Comparison of ENCODE assay signal across 37 cellular contexts in the genomic region with DNA sequence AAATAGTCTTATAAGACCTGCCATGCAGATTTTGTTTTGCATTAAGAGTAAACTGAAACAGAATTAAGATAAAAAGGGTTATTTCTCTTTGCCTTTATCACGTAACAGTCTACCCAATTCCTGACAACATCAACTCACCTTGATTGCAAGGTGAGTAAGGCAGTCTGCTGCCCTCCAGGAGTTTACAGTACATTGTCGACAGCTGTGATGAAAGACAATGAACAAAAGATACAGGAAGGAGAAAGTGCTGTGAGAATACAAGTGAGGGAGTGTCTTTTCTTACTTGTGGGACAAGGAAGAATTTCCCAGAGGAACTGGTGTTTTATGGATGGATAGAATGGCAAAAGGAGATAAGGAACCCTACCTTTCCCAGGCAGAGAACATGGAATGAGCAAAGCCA.
"Had no signal": no experiment of that assay in that cellular context is flagged by ENCODE, and none has a peak within 500 bp of the region (broad histone marks: within the 10 kb centered on the region; RNA-seq: fewer than 3 reads in every experiment).

No MANE protein-coding gene starts in this region.

- H3K4me3 ChIP-seq: adrenal gland, body of pancreas, cardiac muscle cell, colonic mucosa had no signal

- FAIRE-seq: endometrium, endothelial cell of umbilical vein, frontal cortex had no signal

- H3K9me3 ChIP-seq: adrenal gland, body of pancreas, colonic mucosa had no signal

- H3K4me1 ChIP-seq: body of pancreas, colonic mucosa had no signal

- H3K36me3 ChIP-seq: adrenal gland, cardiac muscle cell, colonic mucosa, WERI-Rb-1 had no signal

- DNase-seq: activated CD4-positive, alpha-beta memory T cell treated with anti-CD3 and anti-CD28 coated beads for 36 hours; activated CD4-positive, alpha-beta T cell treated with anti-CD3 and anti-CD28 coated beads for 36 hours; activated CD4-positive, alpha-beta T cell treated with anti-CD3 and anti-CD28 coated beads, Interleukin-2, amount 10 ng/mL, durations not matched to agents 24 days and 14 days; activated CD4-positive, CD25-positive, alpha-beta regulatory T cell; activated CD4-positive, CD25-positive, alpha-beta regulatory T cell treated with anti-CD3 and anti-CD28 coated beads, Interleukin-2, amount 50 U/mL, for 72 hours; activated CD8-positive, alpha-beta memory T cell treated with anti-CD3 and anti-CD28 coated beads, Interleukin-2, amount 10 ng/mL, durations not matched to agents 7 days and 5 days; activated CD8-positive, alpha-beta memory T cell treated with anti-CD3 and anti-CD28 coated beads, Interleukin-2, amount 50 U/mL, for 4 hours; activated CD8-positive, alpha-beta T cell treated with anti-CD3 and anti-CD28 coated beads, Interleukin-2, amount 10 ng/mL, durations not matched to agents 7 days and 5 days; activated effector memory CD4-positive, alpha-beta T cell treated with anti-CD3 and anti-CD28 coated beads, Interleukin-2, amount 50 U/mL, for 16 hours; activated naive CD4-positive, alpha-beta T cell treated with anti-CD3 and anti-CD28 coated beads for 36 hours; activated naive CD8-positive, alpha-beta T cell treated with anti-CD3 and anti-CD28 coated beads for 36 hours; activated naive CD8-positive, alpha-beta T cell treated with anti-CD3 and anti-CD28 coated beads, Interleukin-2, amount 50 U/mL, for 24 hours; activated T-cell treated with anti-CD3 and anti-CD28 coated beads, Interleukin-2, amount 50 U/mL, for 1 hour; activated T-cell treated with anti-CD3 and anti-CD28 coated beads, Interleukin-2, amount 50 U/mL, for 48 hours; adrenal gland; amygdala; aorta; body of pancreas; central memory CD4-positive, alpha-beta T cell; cerebellar nuclear complex; colonic mucosa; effector CD8-positive, alpha-beta T cell; foreskin fibroblast; head of caudate nucleus; T-helper 1 cell; T-helper 17 cell; T1000; WERI-Rb-1 had no signal

- H3K27me3 ChIP-seq: adrenal gland, body of pancreas, cardiac muscle cell, colonic mucosa had no signal

- H3K27ac Mint-ChIP-seq: activated CD4-positive, alpha-beta memory T cell treated with anti-CD3 and anti-CD28 coated beads for 36 hours; activated CD4-positive, alpha-beta T cell treated with anti-CD3 and anti-CD28 coated beads for 36 hours; activated CD4-positive, alpha-beta T cell treated with anti-CD3 and anti-CD28 coated beads, Interleukin-2, amount 10 ng/mL, durations not matched to agents 24 days and 14 days; activated CD8-positive, alpha-beta memory T cell treated with anti-CD3 and anti-CD28 coated beads, Interleukin-2, amount 10 ng/mL, durations not matched to agents 7 days and 5 days; activated CD8-positive, alpha-beta T cell treated with anti-CD3 and anti-CD28 coated beads, Interleukin-2, amount 10 ng/mL, durations not matched to agents 7 days and 5 days; activated naive CD4-positive, alpha-beta T cell treated with anti-CD3 and anti-CD28 coated beads for 36 hours; activated naive CD4-positive, alpha-beta T cell treated with anti-CD3 and anti-CD28 coated beads, Interleukin-2, amount 50 U/mL, for 24 hours; activated naive CD8-positive, alpha-beta T cell treated with anti-CD3 and anti-CD28 coated beads for 36 hours; activated naive CD8-positive, alpha-beta T cell treated with anti-CD3 and anti-CD28 coated beads, Interleukin-2, amount 50 U/mL, for 24 hours; activated T-helper 1 cell treated with anti-CD3 and anti-CD28 coated beads, Interleukin-12 subunit alpha, Interleukin-12 subunit beta, Interleukin-2, Interleukin-4 antibody, amounts not matched to agents 30 ng/mL and 10 ng/mL and 1 ng/mL, durations not matched to agents 14 hours and 24 hours and 36 hours; activated T-helper 2 cell treated with anti-CD3 and anti-CD28 coated beads, Interferon-gamma antibody, Interleukin-2, Interleukin-4, amounts not matched to agents 10 μg/mL and 5 μg/mL and 100 μg/mL, durations not matched to agents 14 hours and 24 hours and 36 hours; T-helper 17 cell; T-helper 2 cell treated with Interferon-gamma antibody and Interleukin-4, amounts not matched to agents 5 μg/mL and 100 μg/mL, for 36 hours had no signal

- ATAC-seq: activated CD4-positive, alpha-beta T cell treated with anti-CD3 and anti-CD28 coated beads for 36 hours; activated CD8-positive, alpha-beta memory T cell treated with anti-CD3 and anti-CD28 coated beads, Interleukin-2, amount 10 ng/mL, durations not matched to agents 7 days and 5 days; activated CD8-positive, alpha-beta T cell treated with anti-CD3 and anti-CD28 coated beads, Interleukin-2, amount 10 ng/mL, durations not matched to agents 7 days and 5 days; activated naive CD8-positive, alpha-beta T cell treated with anti-CD3 and anti-CD28 coated beads, Interleukin-2, amount 50 U/mL, for 24 hours; body of pancreas; esophagus mucosa; T-helper 17 cell had no signal

- H3K4me3 Mint-ChIP-seq: activated CD4-positive, alpha-beta memory T cell treated with anti-CD3 and anti-CD28 coated beads for 36 hours; activated CD4-positive, alpha-beta T cell treated with anti-CD3 and anti-CD28 coated beads for 36 hours; activated CD4-positive, alpha-beta T cell treated with anti-CD3 and anti-CD28 coated beads, Interleukin-2, amount 10 ng/mL, durations not matched to agents 24 days and 14 days; activated CD8-positive, alpha-beta memory T cell treated with anti-CD3 and anti-CD28 coated beads, Interleukin-2, amount 10 ng/mL, durations not matched to agents 7 days and 5 days; activated CD8-positive, alpha-beta T cell treated with anti-CD3 and anti-CD28 coated beads, Interleukin-2, amount 10 ng/mL, durations not matched to agents 7 days and 5 days; activated naive CD4-positive, alpha-beta T cell treated with anti-CD3 and anti-CD28 coated beads for 36 hours; activated naive CD4-positive, alpha-beta T cell treated with anti-CD3 and anti-CD28 coated beads, Interleukin-2, amount 50 U/mL, for 24 hours; activated naive CD8-positive, alpha-beta T cell treated with anti-CD3 and anti-CD28 coated beads for 36 hours; activated naive CD8-positive, alpha-beta T cell treated with anti-CD3 and anti-CD28 coated beads, Interleukin-2, amount 50 U/mL, for 24 hours; activated T-helper 1 cell treated with anti-CD3 and anti-CD28 coated beads, Interleukin-12 subunit alpha, Interleukin-12 subunit beta, Interleukin-2, Interleukin-4 antibody, amounts not matched to agents 30 ng/mL and 10 ng/mL and 1 ng/mL, durations not matched to agents 14 hours and 24 hours and 36 hours; T-helper 17 cell; T-helper 2 cell treated with Interferon-gamma antibody and Interleukin-4, amounts not matched to agents 5 μg/mL and 100 μg/mL, for 36 hours had no signal

- H3K27ac ChIP-seq: adrenal gland, body of pancreas, cardiac muscle cell, colonic mucosa, WERI-Rb-1 had no signal

- H3K36me3 Mint-ChIP-seq: activated CD4-positive, alpha-beta memory T cell treated with anti-CD3 and anti-CD28 coated beads for 36 hours; activated CD8-positive, alpha-beta memory T cell treated with anti-CD3 and anti-CD28 coated beads, Interleukin-2, amount 10 ng/mL, durations not matched to agents 7 days and 5 days; activated naive CD4-positive, alpha-beta T cell treated with anti-CD3 and anti-CD28 coated beads, Interleukin-2, amount 50 U/mL, for 24 hours; activated naive CD8-positive, alpha-beta T cell treated with anti-CD3 and anti-CD28 coated beads for 36 hours had no signal

- H3K9me3 Mint-ChIP-seq: activated CD4-positive, alpha-beta memory T cell treated with anti-CD3 and anti-CD28 coated beads for 36 hours; activated CD4-positive, alpha-beta T cell treated with anti-CD3 and anti-CD28 coated beads, Interleukin-2, amount 10 ng/mL, durations not matched to agents 24 days and 14 days; activated naive CD4-positive, alpha-beta T cell treated with anti-CD3 and anti-CD28 coated beads for 36 hours; activated naive CD4-positive, alpha-beta T cell treated with anti-CD3 and anti-CD28 coated beads, Interleukin-2, amount 50 U/mL, for 24 hours; activated naive CD8-positive, alpha-beta T cell treated with anti-CD3 and anti-CD28 coated beads for 36 hours; activated naive CD8-positive, alpha-beta T cell treated with anti-CD3 and anti-CD28 coated beads, Interleukin-2, amount 50 U/mL, for 24 hours; activated T-helper 1 cell treated with anti-CD3 and anti-CD28 coated beads, Interleukin-12 subunit alpha, Interleukin-12 subunit beta, Interleukin-2, Interleukin-4 antibody, amounts not matched to agents 30 ng/mL and 10 ng/mL and 1 ng/mL, durations not matched to agents 14 hours and 24 hours and 36 hours; activated T-helper 2 cell treated with anti-CD3 and anti-CD28 coated beads, Interferon-gamma antibody, Interleukin-2, Interleukin-4, amounts not matched to agents 10 μg/mL and 5 μg/mL and 100 μg/mL, durations not matched to agents 14 hours and 24 hours and 36 hours; T-helper 2 cell treated with Interferon-gamma antibody and Interleukin-4, amounts not matched to agents 5 μg/mL and 100 μg/mL, for 36 hours had no signal

- H3K4me1 Mint-ChIP-seq: activated CD4-positive, alpha-beta T cell treated with anti-CD3 and anti-CD28 coated beads for 36 hours; activated CD4-positive, alpha-beta T cell treated with anti-CD3 and anti-CD28 coated beads, Interleukin-2, amount 10 ng/mL, durations not matched to agents 24 days and 14 days; activated CD8-positive, alpha-beta memory T cell treated with anti-CD3 and anti-CD28 coated beads, Interleukin-2, amount 10 ng/mL, durations not matched to agents 7 days and 5 days; activated naive CD4-positive, alpha-beta T cell treated with anti-CD3 and anti-CD28 coated beads, Interleukin-2, amount 50 U/mL, for 24 hours; activated naive CD8-positive, alpha-beta T cell treated with anti-CD3 and anti-CD28 coated beads for 36 hours; activated naive CD8-positive, alpha-beta T cell treated with anti-CD3 and anti-CD28 coated beads, Interleukin-2, amount 50 U/mL, for 24 hours; T-helper 17 cell had no signal

- H3K27me3 Mint-ChIP-seq: activated CD4-positive, alpha-beta T cell treated with anti-CD3 and anti-CD28 coated beads, Interleukin-2, amount 10 ng/mL, durations not matched to agents 24 days and 14 days; activated CD8-positive, alpha-beta memory T cell treated with anti-CD3 and anti-CD28 coated beads, Interleukin-2, amount 10 ng/mL, durations not matched to agents 7 days and 5 days had no signal
